ENCODE assay signal across 1 cellular context in genomic region chr2:740446-741293, GRCh38.
TF ChIP-seq lines count a peak whose summit lies in the region.

No MANE protein-coding gene starts in this region.

TF ChIP-seq in K562, 482 proteins besides CTCF, POLR2A, EP300 and RAD21 (continued from another document):
- TF ChIP-seq, protein P1, sequence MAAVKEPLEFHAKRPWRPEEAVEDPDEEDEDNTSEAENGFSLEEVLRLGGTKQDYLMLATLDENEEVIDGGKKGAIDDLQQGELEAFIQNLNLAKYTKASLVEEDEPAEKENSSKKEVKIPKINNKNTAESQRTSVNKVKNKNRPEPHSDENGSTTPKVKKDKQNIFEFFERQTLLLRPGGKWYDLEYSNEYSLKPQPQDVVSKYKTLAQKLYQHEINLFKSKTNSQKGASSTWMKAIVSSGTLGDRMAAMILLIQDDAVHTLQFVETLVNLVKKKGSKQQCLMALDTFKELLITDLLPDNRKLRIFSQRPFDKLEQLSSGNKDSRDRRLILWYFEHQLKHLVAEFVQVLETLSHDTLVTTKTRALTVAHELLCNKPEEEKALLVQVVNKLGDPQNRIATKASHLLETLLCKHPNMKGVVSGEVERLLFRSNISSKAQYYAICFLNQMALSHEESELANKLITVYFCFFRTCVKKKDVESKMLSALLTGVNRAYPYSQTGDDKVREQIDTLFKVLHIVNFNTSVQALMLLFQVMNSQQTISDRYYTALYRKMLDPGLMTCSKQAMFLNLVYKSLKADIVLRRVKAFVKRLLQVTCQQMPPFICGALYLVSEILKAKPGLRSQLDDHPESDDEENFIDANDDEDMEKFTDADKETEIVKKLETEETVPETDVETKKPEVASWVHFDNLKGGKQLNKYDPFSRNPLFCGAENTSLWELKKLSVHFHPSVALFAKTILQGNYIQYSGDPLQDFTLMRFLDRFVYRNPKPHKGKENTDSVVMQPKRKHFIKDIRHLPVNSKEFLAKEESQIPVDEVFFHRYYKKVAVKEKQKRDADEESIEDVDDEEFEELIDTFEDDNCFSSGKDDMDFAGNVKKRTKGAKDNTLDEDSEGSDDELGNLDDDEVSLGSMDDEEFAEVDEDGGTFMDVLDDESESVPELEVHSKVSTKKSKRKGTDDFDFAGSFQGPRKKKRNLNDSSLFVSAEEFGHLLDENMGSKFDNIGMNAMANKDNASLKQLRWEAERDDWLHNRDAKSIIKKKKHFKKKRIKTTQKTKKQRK (IDR thresholded peaks at IDR 0.05; ENCODE audit: borderline replicate concordance, low read depth, low read length): no peak
- TF ChIP-seq CCNT2 (IDR thresholded peaks at IDR 0.05; ENCODE audit: borderline replicate concordance, extremely low read depth, insufficient read length, low read depth, low read length) (peak; percentile 10), GABPA (tag; conservative IDR thresholded peaks at IDR 0.05; ENCODE audit: low read depth) (0 out of 2 replicates have a peak, but pooled peaks have one; percentile 27), ZNF239 (CRISPR knock-in tag; IDR thresholded peaks at IDR 0.05) (no peak), TGIF2 (CRISPR knock-in tag; IDR thresholded peaks at IDR 0.05) (no peak), NFIC (IDR thresholded peaks at IDR 0.05) (no peak)
TF ChIP-seq in K562: peak in this region for 7.
